ENCODE assay signal across 19 cellular contexts in the genomic region with DNA sequence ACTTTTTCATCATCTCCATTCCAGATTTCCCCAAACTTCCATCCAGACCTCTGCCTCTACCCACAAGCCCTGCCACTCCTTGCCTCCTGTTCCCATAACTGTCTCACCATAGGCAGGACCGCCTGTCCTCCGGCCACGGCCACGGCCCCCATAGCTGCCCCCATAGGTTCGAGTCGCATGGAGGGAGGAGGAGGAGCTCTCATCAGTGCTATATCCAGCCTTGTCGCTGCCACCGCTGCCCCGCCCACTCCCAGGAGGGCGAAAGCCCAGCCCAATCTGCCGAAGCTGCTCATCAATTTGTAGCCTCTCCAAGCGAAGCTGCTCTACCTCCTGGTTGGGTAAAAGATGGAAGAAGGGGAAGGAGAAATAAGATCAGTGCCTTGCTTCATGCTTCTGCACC. TPM values are rescaled to one million over a fixed set of nuclear protein-coding genes. Genes with fewer than 3 reads are reported as not detected.
A peak's percentile ranks its signal among the peaks of the same experiment; 100 is the strongest.
DNase-seq lines count a peak whose midpoint lies in the region; ATAC-seq and TF ChIP-seq lines count a peak whose summit lies in the region.
"Had no signal": no experiment of that assay in that cellular context is flagged by ENCODE, and none has a peak within 500 bp of the region (broad histone marks: within the 10 kb centered on the region; RNA-seq: fewer than 3 reads in every experiment).

No MANE protein-coding gene starts in this region.

- no peak for TF ChIP-seq EP300 in esophagus muscularis mucosa (IDR thresholded peaks at IDR 0.05)

- H3K27ac Mint-ChIP-seq in activated naive CD8-positive, alpha-beta T cell treated with anti-CD3 and anti-CD28 coated beads, Interleukin-2, amount 50 U/mL, for 24 hours: peak overlapping the region; percentile 15
- no peak overlapping the region for H3K27ac Mint-ChIP-seq in activated naive CD8-positive, alpha-beta T cell treated with anti-CD3 and anti-CD28 coated beads for 36 hours
- H3K27ac Mint-ChIP-seq in brain (peak overlapping the region in 3 of 5 experiments; percentile 4 to 54 (median 45)), mesothelial cell of epicardium (peak overlapping the region; percentile 11)

- H3K9me3 Mint-ChIP-seq in activated naive CD8-positive, alpha-beta T cell treated with anti-CD3 and anti-CD28 coated beads, Interleukin-2, amount 50 U/mL, for 24 hours: no peaks in the 10 kb centered on the region
- H3K9me3 Mint-ChIP-seq in activated naive CD8-positive, alpha-beta T cell treated with anti-CD3 and anti-CD28 coated beads for 36 hours: no peaks in the 10 kb centered on the region
- no peaks in the 10 kb centered on the region for H3K9me3 Mint-ChIP-seq in brain
- no peaks in the 10 kb centered on the region for H3K9me3 Mint-ChIP-seq in mesothelial cell of epicardium

- peaks cover 65 to 76% (median 72%) of the 10 kb centered on the region in 4 donors for H3K36me3 ChIP-seq in esophagus muscularis mucosa
- H3K36me3 ChIP-seq in GM23248 (ENCODE audit: low read depth): peaks cover 53% of the 10 kb centered on the region

- peaks cover 23% of the 10 kb centered on the region for H3F3A ChIP-seq in GM23248 (ENCODE audit: insufficient read depth)

- H3K4me1 Mint-ChIP-seq in activated naive CD8-positive, alpha-beta T cell treated with anti-CD3 and anti-CD28 coated beads, Interleukin-2, amount 50 U/mL, for 24 hours: no peaks in the 10 kb centered on the region
- peaks cover 2% of the 10 kb centered on the region for H3K4me1 Mint-ChIP-seq in activated naive CD8-positive, alpha-beta T cell treated with anti-CD3 and anti-CD28 coated beads for 36 hours
- H3K4me1 Mint-ChIP-seq in brain (peaks cover 13% of the 10 kb centered on the region), mesothelial cell of epicardium (peaks cover 13% of the 10 kb centered on the region)

- intact Hi-C loops in esophagus muscularis mucosa (cut with DNase I): no loop called here

- DNase-seq in activated naive CD8-positive, alpha-beta T cell treated with anti-CD3 and anti-CD28 coated beads, Interleukin-2, amount 50 U/mL, for 24 hours: no peak
- DNase-seq in activated naive CD8-positive, alpha-beta T cell treated with anti-CD3 and anti-CD28 coated beads for 36 hours: no peak
- no peak for DNase-seq in mesothelial cell of epicardium (ENCODE audit: low spot score in 2 of 2, unreplicated experiment in 2 of 2)
- DNase-seq in esophagus muscularis mucosa (ENCODE audit: extremely low spot score): no peak
- DNase-seq in GM10266 (ENCODE audit: extremely low spot score): no peak
- DNase-seq in GM23248: no peak
- DNase-seq: COR-L47, EL, NCI-H1417 treated with DMSO at 0.1 percent for 48 hours, NCI-H2029 treated with DMSO at 0.1 percent for 48 hours, NCI-H748 treated with DMSO at 0.1 percent for 48 hours, OCI-M1, SJCRH30 had no signal

- no peaks in the 10 kb centered on the region for H4K20me1 ChIP-seq in GM23248 (ENCODE audit: insufficient read depth)

- no peaks in the 10 kb centered on the region for H3K9me2 ChIP-seq in GM23248 (ENCODE audit: insufficient read depth)

- in situ Hi-C loops in GM23248 (cut with MboI): no loop called here

- H3K36me3 Mint-ChIP-seq in activated naive CD8-positive, alpha-beta T cell treated with anti-CD3 and anti-CD28 coated beads, Interleukin-2, amount 50 U/mL, for 24 hours (ENCODE audit: low read depth): peaks cover 45% of the 10 kb centered on the region
- peaks cover 18% of the 10 kb centered on the region for H3K36me3 Mint-ChIP-seq in activated naive CD8-positive, alpha-beta T cell treated with anti-CD3 and anti-CD28 coated beads for 36 hours
- H3K36me3 Mint-ChIP-seq in brain: peaks cover 66% of the 10 kb centered on the region
- H3K36me3 Mint-ChIP-seq in mesothelial cell of epicardium: peaks cover 42% of the 10 kb centered on the region

- no peak overlapping the region for H3K9ac ChIP-seq in GM23248

- no peak overlapping the region for H2AFZ ChIP-seq in GM23248

- H3K27ac ChIP-seq in esophagus muscularis mucosa (replicated peaks in 1 of 4) (no peak overlapping the region), GM23248 (no peak overlapping the region)
- H3K27ac ChIP-seq: C4-2B, SJCRH30 had no signal

- ATAC-seq in activated naive CD8-positive, alpha-beta T cell treated with anti-CD3 and anti-CD28 coated beads, Interleukin-2, amount 50 U/mL, for 24 hours: no peak
- no peak for ATAC-seq in HG03439 (IDR thresholded peaks at IDR 0.05; ENCODE audit: unreplicated experiment)
- ATAC-seq: K562 had no signal

- H3K4me1 ChIP-seq in esophagus muscularis mucosa: peaks cover 15 to 23% (median 20%) of the 10 kb centered on the region in 4 donors
- peaks cover 20% of the 10 kb centered on the region for H3K4me1 ChIP-seq in GM23248 (ENCODE audit: insufficient read depth)
- H3K4me1 ChIP-seq: HAP-1 had no signal

- no peaks in the 10 kb centered on the region; the same call in none of the 2 replicates for H3K79me2 ChIP-seq in GM23248 (ENCODE audit: insufficient read depth)

- H3K27me3 ChIP-seq in esophagus muscularis mucosa (no peaks in the 10 kb centered on the region), GM23248 (replicated peaks; ENCODE audit: insufficient read depth) (no peaks in the 10 kb centered on the region)
- H3K27me3 ChIP-seq: SJCRH30 had no signal

- no peaks in the 10 kb centered on the region for H3K27me3 Mint-ChIP-seq in activated naive CD8-positive, alpha-beta T cell treated with anti-CD3 and anti-CD28 coated beads, Interleukin-2, amount 50 U/mL, for 24 hours
- H3K27me3 Mint-ChIP-seq in activated naive CD8-positive, alpha-beta T cell treated with anti-CD3 and anti-CD28 coated beads for 36 hours: no peaks in the 10 kb centered on the region
- H3K27me3 Mint-ChIP-seq in brain (peaks cover 3% of the 10 kb centered on the region), mesothelial cell of epicardium (ENCODE audit: low read depth) (no peaks in the 10 kb centered on the region)

- TF ChIP-seq POLR2A in esophagus muscularis mucosa (IDR thresholded peaks at IDR 0.05; ENCODE audit: low read depth): no peak

- H3K4me3 ChIP-seq in esophagus muscularis mucosa: no peak overlapping the region
- H3K4me3 ChIP-seq in GM23248: no peak overlapping the region
- H3K4me3 ChIP-seq: HAP-1, K562, SJCRH30 had no signal

- no peak overlapping the region for H3K4me3 Mint-ChIP-seq in activated naive CD8-positive, alpha-beta T cell treated with anti-CD3 and anti-CD28 coated beads, Interleukin-2, amount 50 U/mL, for 24 hours
- no peak overlapping the region for H3K4me3 Mint-ChIP-seq in activated naive CD8-positive, alpha-beta T cell treated with anti-CD3 and anti-CD28 coated beads for 36 hours
- no peak overlapping the region for H3K4me3 Mint-ChIP-seq in brain
- H3K4me3 Mint-ChIP-seq in mesothelial cell of epicardium: no peak overlapping the region

- H3K4me2 ChIP-seq in GM23248 (ENCODE audit: unreplicated experiment): no peak overlapping the region

- 74% methylated on average over 11 of the region's 12 CpGs for WGBS in esophagus muscularis mucosa
- WGBS in GM23248 (ENCODE audit: low coverage in 1 of 2, low lambda C conversion rate in 2 of 2, missing lambda C conversion rate in 2 of 2), 2 experiments: 77 to 78% methylated on average over 12 of the region's 12 CpGs

- no peaks in the 10 kb centered on the region for H3K9me3 ChIP-seq in esophagus muscularis mucosa
- H3K9me3 ChIP-seq in GM23248 (ENCODE audit: low read depth): no peaks in the 10 kb centered on the region
- H3K9me3 ChIP-seq: HAP-1, SJCRH30 had no signal

- TF ChIP-seq CTCF in brain (conservative IDR thresholded peaks at IDR 0.05) (no peak), mesothelial cell of epicardium (IDR thresholded peaks at IDR 0.05; ENCODE audit: unreplicated experiment) (no peak), esophagus muscularis mucosa (IDR thresholded peaks at IDR 0.05) (no peak), GM10266 (IDR thresholded peaks at IDR 0.05; ENCODE audit: control insufficient read depth, insufficient read depth, low read depth, missing control alignments) (no peak)

RNA-seq across cellular contexts. Expression of a gene that starts 3.4 kb away (rescaled TPM):
- under 1 TPM; 0.28 to 0.35 TPM for total RNA-seq in activated naive CD8-positive, alpha-beta T cell treated with anti-CD3 and anti-CD28 coated beads for 36 hours
- polyA plus RNA-seq in brain (ENCODE audit: insufficient read depth, low read depth, low replicate concordance) (5.3 TPM), GM23248 (2016; fragmentation: Nextera tagmentation; extraction: Ambion mirVana) (0.71 and 1.1 TPM in 2 replicates)
- total RNA-seq in mesothelial cell of epicardium (2.0 to 2.3 TPM (median 2.1 TPM) in 3 replicates), esophagus muscularis mucosa (10 to 100 TPM in 2 of 4 donors, 1 to 10 TPM in 2; 2.9 to 14.6 (median 10.9) TPM)
- 3.9 TPM in 1 of 2 replicates, not detected in the other for total RNA-seq in GM23248 (2014; rRNA removed; shearing (Covaris generic))
- total RNA-seq: RPMI7951 had no signal

RNA-seq across cellular contexts. Expression of a gene that starts 9.6 kb away (rescaled TPM):
- 10 to 100 TPM; 72.8 to 77.2 TPM for total RNA-seq in activated naive CD8-positive, alpha-beta T cell treated with anti-CD3 and anti-CD28 coated beads for 36 hours
- 148 TPM for polyA plus RNA-seq in brain (ENCODE audit: insufficient read depth, low read depth, low replicate concordance)
- total RNA-seq in mesothelial cell of epicardium: 44.8 to 45.5 TPM (median 45.5 TPM) in 3 replicates
- 10 to 100 TPM; 26.0 to 50.4 (median 31.5) TPM for total RNA-seq in esophagus muscularis mucosa
- 127 and 195 TPM in 2 replicates for total RNA-seq in GM23248 (2014; rRNA removed; shearing (Covaris generic))
- 63.2 and 65.9 TPM in 2 replicates for polyA plus RNA-seq in GM23248 (2016; fragmentation: Nextera tagmentation; extraction: Ambion mirVana)

RNA-seq across cellular contexts. Expression of a gene that starts 13.9 kb away (rescaled TPM):
- 1 to 10 TPM; 6.6 to 6.7 TPM for total RNA-seq in activated naive CD8-positive, alpha-beta T cell treated with anti-CD3 and anti-CD28 coated beads for 36 hours
- 23.2 TPM for polyA plus RNA-seq in brain (ENCODE audit: insufficient read depth, low read depth, low replicate concordance)
- total RNA-seq in mesothelial cell of epicardium: 0.44 to 0.86 TPM (median 0.78 TPM) in 3 replicates
- 10 to 100 TPM; 34.5 to 70.7 (median 44.7) TPM for total RNA-seq in esophagus muscularis mucosa
- total RNA-seq in GM23248 (2014; rRNA removed; shearing (Covaris generic)): 51.1 and 55.0 TPM in 2 replicates
- polyA plus RNA-seq in GM23248 (2016; fragmentation: Nextera tagmentation; extraction: Ambion mirVana): 84.5 and 88.1 TPM in 2 replicates

RNA-seq across cellular contexts. Expression of a gene that starts 21.4 kb away (rescaled TPM):
- 10 to 100 TPM; 35.5 to 37.0 TPM for total RNA-seq in activated naive CD8-positive, alpha-beta T cell treated with anti-CD3 and anti-CD28 coated beads for 36 hours
- polyA plus RNA-seq in brain (ENCODE audit: insufficient read depth, low read depth, low replicate concordance) (127 TPM), GM23248 (2016; fragmentation: Nextera tagmentation; extraction: Ambion mirVana) (10.9 and 13.5 TPM in 2 replicates)
- total RNA-seq in mesothelial cell of epicardium (43.2 to 44.5 TPM (median 43.4 TPM) in 3 replicates), esophagus muscularis mucosa (10 to 100 TPM; 38.2 to 65.8 (median 50.2) TPM)
- total RNA-seq in GM23248 (2014; rRNA removed; shearing (Covaris generic)): 44.5 and 57.1 TPM in 2 replicates

RNA-seq across cellular contexts. Expression of a gene that starts 31.6 kb away (rescaled TPM):
- 100 to 1,000 TPM in 1 of 2 experiments, 10 to 100 TPM in 1; 96.5 to 100 TPM for total RNA-seq in activated naive CD8-positive, alpha-beta T cell treated with anti-CD3 and anti-CD28 coated beads for 36 hours
- polyA plus RNA-seq in brain (ENCODE audit: insufficient read depth, low read depth, low replicate concordance): 125 TPM
- 50.3 to 55.9 TPM (median 51.5 TPM) in 3 replicates for total RNA-seq in mesothelial cell of epicardium
- total RNA-seq in esophagus muscularis mucosa: 10 to 100 TPM; 54.0 to 79.1 (median 72.4) TPM
- 82.5 and 111 TPM in 2 replicates for total RNA-seq in GM23248 (2014; rRNA removed; shearing (Covaris generic))
- 1.3 and 1.9 TPM in 2 replicates for polyA plus RNA-seq in GM23248 (2016; fragmentation: Nextera tagmentation; extraction: Ambion mirVana)
